ENCODE assay signal across 2 cellular contexts in genomic region chr1:32508751-32509140, GRCh38.
TF ChIP-seq lines count a peak whose summit lies in the region.

No MANE protein-coding gene starts in this region.

TF ChIP-seq in A549, 52 proteins besides CTCF, POLR2A, EP300 and RAD21:
- TF ChIP-seq FOSL2 (IDR thresholded peaks at IDR 0.05) (no peak), FOSL2 (CRISPR knock-in tag; IDR thresholded peaks at IDR 0.05) (no peak), HDAC2 (IDR thresholded peaks at IDR 0.05) (no peak), RCOR1 (IDR thresholded peaks at IDR 0.05; ENCODE audit: low read depth, low read length) (no peak), MAX (IDR thresholded peaks at IDR 0.05) (no peak), JUNB (IDR thresholded peaks at IDR 0.05) (no peak), NPAS2 (CRISPR knock-in tag; IDR thresholded peaks at IDR 0.05; ENCODE audit: borderline replicate concordance) (no peak), BCL3 (IDR thresholded peaks at IDR 0.05) (no peak), BHLHE40 (IDR thresholded peaks at IDR 0.05; ENCODE audit: low read depth, low read length) (no peak), PBX3 (IDR thresholded peaks at IDR 0.05) (no peak), NR3C1 (IDR thresholded peaks at IDR 0.05) (no peak), HOXA7 (CRISPR knock-in tag; IDR thresholded peaks at IDR 0.05) (no peak), HOXB13 (CRISPR knock-in tag; IDR thresholded peaks at IDR 0.05; ENCODE audit: low read depth) (no peak), CBX8 (IDR thresholded peaks at IDR 0.05) (no peak), ATOH8 (CRISPR knock-in tag; IDR thresholded peaks at IDR 0.05; ENCODE audit: low read depth) (no peak), REST (IDR thresholded peaks at IDR 0.05) (no peak)

TF ChIP-seq in IMR-90, 13 proteins besides CTCF, POLR2A, EP300 and RAD21:
- TF ChIP-seq CEBPB (IDR thresholded peaks at IDR 0.05; ENCODE audit: low read depth, low read length), result no peak
- no peak for TF ChIP-seq RCOR1 (IDR thresholded peaks at IDR 0.05; ENCODE audit: insufficient replicate concordance, low read length)
- TF ChIP-seq MAZ (IDR thresholded peaks at IDR 0.05; ENCODE audit: borderline replicate concordance, low read depth, low read length), result no peak
- TF ChIP-seq RFX5 (IDR thresholded peaks at IDR 0.05; ENCODE audit: low read depth, low read length), result no peak
